ENCODE assay signal across 14 cellular contexts in the genomic region with DNA sequence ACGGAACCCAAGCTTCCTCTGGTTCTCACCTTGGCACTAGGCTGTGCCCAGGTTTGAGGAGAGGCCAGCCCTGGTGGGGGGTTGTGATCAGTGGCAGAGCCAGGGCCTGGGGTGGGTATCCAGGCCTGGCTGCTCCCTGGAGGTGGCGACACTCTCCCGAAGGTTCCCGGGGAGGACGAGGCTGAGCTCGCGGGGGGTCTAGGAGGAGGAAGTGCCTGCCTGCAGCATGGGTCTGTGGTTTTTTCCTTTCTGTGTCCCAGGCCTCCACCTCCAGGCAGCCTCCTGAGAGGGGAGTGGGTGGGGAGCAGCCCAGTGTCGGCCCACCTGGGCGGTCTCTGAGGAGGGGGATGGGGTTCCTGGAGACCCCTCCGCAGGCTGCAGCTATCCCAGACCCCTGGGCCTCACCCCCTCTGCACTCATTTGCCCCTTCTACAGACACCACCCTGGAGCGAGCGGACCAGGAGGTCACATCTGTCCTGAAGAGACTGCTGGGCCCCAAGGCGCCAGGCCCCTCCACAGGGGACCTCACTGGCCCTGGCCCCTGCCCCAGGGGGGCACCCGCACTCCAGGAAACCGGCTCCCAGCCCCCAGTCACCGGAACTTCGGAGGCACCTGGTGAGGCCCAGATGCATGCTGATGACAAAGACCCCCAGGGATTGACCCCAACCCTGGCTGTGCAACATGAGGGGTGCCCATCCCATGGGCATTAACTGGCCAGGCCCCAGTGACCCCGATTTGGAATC. TPM values are rescaled to one million over a fixed set of nuclear protein-coding genes. Genes with fewer than 3 reads are reported as not detected.
"Had no signal": no experiment of that assay in that cellular context is flagged by ENCODE, and none has a peak within 500 bp of the region (broad histone marks: within the 10 kb centered on the region; RNA-seq: fewer than 3 reads in every experiment).

No MANE protein-coding gene starts in this region.

- H3K36me3 Mint-ChIP-seq: neural progenitor cell had no signal

- DNase-seq: activated CD4-positive, alpha-beta T cell treated with anti-CD3 and anti-CD28 coated beads, Interleukin-2, amount 50 U/mL, for 1 hour; activated CD4-positive, CD25-positive, alpha-beta regulatory T cell; activated T-cell treated with anti-CD3 and anti-CD28 coated beads for 4 hours; amygdala; islet precursor cell; midbrain; stimulated activated CD4-positive, alpha-beta T cell treated with anti-CD3 and anti-CD28 coated beads, Interleukin-2, amount 100 ng/mL, for 48 hours had no signal

- H3K36me3 ChIP-seq: neural progenitor cell, thoracic aorta had no signal

- H3K27me3 ChIP-seq: neural progenitor cell had no signal

- H3K9me3 ChIP-seq: thoracic aorta had no signal

- H3K9me3 Mint-ChIP-seq: activated naive CD4-positive, alpha-beta T cell treated with anti-CD3 and anti-CD28 coated beads, Interleukin-2, amount 50 U/mL, for 24 hours; activated T-helper 2 cell treated with anti-CD3 and anti-CD28 coated beads, Interferon-gamma antibody, Interleukin-2, Interleukin-4, amounts not matched to agents 10 μg/mL and 5 μg/mL and 100 μg/mL, durations not matched to agents 14 hours and 24 hours and 36 hours; neural progenitor cell; stimulated activated naive CD8-positive, alpha-beta T cell treated with anti-CD3 and anti-CD28 coated beads, Interleukin-15, Interleukin-2, amounts not matched to agents 100 ng/mL and 50 ng/mL, for 24 hours; T-helper 1 cell treated with Interleukin-12 subunit alpha and Interleukin-12 subunit beta and Interleukin-4 antibody, amounts not matched to agents 30 μg/mL and 1 μg/mL, for 36 hours had no signal

- H3K27ac Mint-ChIP-seq: activated naive CD4-positive, alpha-beta T cell treated with anti-CD3 and anti-CD28 coated beads, Interleukin-2, amount 50 U/mL, for 24 hours; activated T-helper 2 cell treated with anti-CD3 and anti-CD28 coated beads, Interferon-gamma antibody, Interleukin-2, Interleukin-4, amounts not matched to agents 10 μg/mL and 5 μg/mL and 100 μg/mL, durations not matched to agents 14 hours and 24 hours and 36 hours; neural progenitor cell; stimulated activated naive CD8-positive, alpha-beta T cell treated with anti-CD3 and anti-CD28 coated beads, Interleukin-15, Interleukin-2, amounts not matched to agents 100 ng/mL and 50 ng/mL, for 24 hours; T-helper 1 cell treated with Interleukin-12 subunit alpha and Interleukin-12 subunit beta and Interleukin-4 antibody, amounts not matched to agents 30 μg/mL and 1 μg/mL, for 36 hours had no signal

- H3K4me3 ChIP-seq: neural progenitor cell, thoracic aorta had no signal

- H3K4me1 ChIP-seq: neural progenitor cell had no signal

- H3K4me3 Mint-ChIP-seq: activated naive CD4-positive, alpha-beta T cell treated with anti-CD3 and anti-CD28 coated beads, Interleukin-2, amount 50 U/mL, for 24 hours; neural progenitor cell; stimulated activated naive CD8-positive, alpha-beta T cell treated with anti-CD3 and anti-CD28 coated beads, Interleukin-15, Interleukin-2, amounts not matched to agents 100 ng/mL and 50 ng/mL, for 24 hours; T-helper 1 cell treated with Interleukin-12 subunit alpha and Interleukin-12 subunit beta and Interleukin-4 antibody, amounts not matched to agents 30 μg/mL and 1 μg/mL, for 36 hours had no signal

- H3K4me1 Mint-ChIP-seq: activated naive CD4-positive, alpha-beta T cell treated with anti-CD3 and anti-CD28 coated beads, Interleukin-2, amount 50 U/mL, for 24 hours; neural progenitor cell had no signal

- H3K27ac ChIP-seq: neural progenitor cell, thoracic aorta had no signal

RNA-seq across cellular contexts. Expression of a gene that starts 54.3 kb away (rescaled TPM):
- total RNA-seq: dermis microvascular lymphatic vessel endothelial cell had no signal
